In genomic region chr3:111858641-111859040, GRCh38 we compare ENCODE assay signal across 9 cellular contexts. TPM values are rescaled to one million over a fixed set of nuclear protein-coding genes. Genes with fewer than 3 reads are reported as not detected.
DNase-seq lines count a peak whose midpoint lies in the region; ATAC-seq, FAIRE-seq and TF ChIP-seq lines count a peak whose summit lies in the region.
"Had no signal": no experiment of that assay in that cellular context is flagged by ENCODE, and none has a peak within 500 bp of the region (broad histone marks: within the 10 kb centered on the region; RNA-seq: fewer than 3 reads in every experiment).

No MANE protein-coding gene starts in this region.

- peak overlapping the region; percentile 95 for H3K27ac Mint-ChIP-seq in chondrocyte (ENCODE audit: unreplicated experiment)

- no peak for TF ChIP-seq CTCF in cardiac muscle cell (IDR thresholded peaks at IDR 0.05; ENCODE audit: low read depth, low read length)
- no peak for TF ChIP-seq CTCF in chondrocyte (IDR thresholded peaks at IDR 0.05)
- no peak for TF ChIP-seq CTCF in vagina (IDR thresholded peaks at IDR 0.05)

- H3K27me3 Mint-ChIP-seq in chondrocyte (ENCODE audit: low read depth), result no peaks in the 10 kb centered on the region

- intact Hi-C loops in left cardiac atrium (cut with DNase I) (loop anchor here in 1 of 2 donors (10.0 kb wide), 1 partner anchor 54 kb away; no protein-coding TSS in a partner anchor), vagina (cut with DNase I) (loop anchor here (2.0 kb wide), 1 partner anchor 56 kb away; no protein-coding TSS in a partner anchor)

- H3K36me3 Mint-ChIP-seq in chondrocyte (ENCODE audit: low read depth), result peaks cover 4% of the 10 kb centered on the region

- peak overlapping the region; percentile 99 for H3K4me3 Mint-ChIP-seq in chondrocyte (ENCODE audit: unreplicated experiment)

- H3K4me3 ChIP-seq in cardiac muscle cell (peak overlapping the region; percentile 64), mucosa of rectum (ENCODE audit: low read length in 2 of 2) (peak overlapping the region; percentile 80 to 83), vagina (peak overlapping the region; percentile 72 to 89)

- no peak for FAIRE-seq in urothelium cell line (lab: Jason Lieb, UNC)

- no peak for TF ChIP-seq POLR2A in vagina (IDR thresholded peaks at IDR 0.05)

- DNase-seq in cardiac muscle cell (ENCODE audit: low read depth in 1 of 2, low spot score in 1 of 2), result no peak
- no peak for DNase-seq in left cardiac atrium
- no peak for DNase-seq in chondrocyte (ENCODE audit: low spot score)
- no peak for DNase-seq in vagina (ENCODE audit: extremely low spot score in 2 of 2)
- no peak for DNase-seq in urothelium cell line (ENCODE audit: low spot score)
- DNase-seq in anterior cingulate cortex (lab: John Stamatoyannopoulos, UW), result no peak
- no peak for DNase-seq in activated gamma-delta T cell treated with Interleukin-2 at 50 U/mL for 16 hours

- no peak overlapping the region for H3K9ac ChIP-seq in mucosa of rectum (ENCODE audit: low read depth in 1 of 2, low read length in 2 of 2)

- peaks cover 25% of the 10 kb centered on the region for H3K4me1 ChIP-seq in cardiac muscle cell (ENCODE audit: low read depth)
- H3K4me1 ChIP-seq in mucosa of rectum (ENCODE audit: control insufficient read depth in 2 of 2, insufficient read depth in 2 of 2, low read length in 2 of 2), result peaks cover 3 to 4% of the 10 kb centered on the region in 2 donors
- peaks cover 29% of the 10 kb centered on the region for H3K4me1 ChIP-seq in vagina

- no peaks in the 10 kb centered on the region for H3K36me3 ChIP-seq in cardiac muscle cell
- H3K36me3 ChIP-seq in mucosa of rectum (ENCODE audit: control insufficient read depth in 2 of 2, insufficient read depth in 2 of 2, low read length in 2 of 2), result no peaks in the 10 kb centered on the region
- H3K36me3 ChIP-seq in vagina, result no peaks in the 10 kb centered on the region

- H3K27ac ChIP-seq in cardiac muscle cell, result no peak overlapping the region
- peak overlapping the region in 1 of 2 donors; percentile 82 for H3K27ac ChIP-seq in mucosa of rectum (ENCODE audit: low read depth in 2 of 2, low read length in 2 of 2)
- H3K27ac ChIP-seq in vagina, result peak overlapping the region; percentile 97

- H3K9me3 Mint-ChIP-seq in chondrocyte (ENCODE audit: low read depth), result no peaks in the 10 kb centered on the region

- ATAC-seq in left cardiac atrium, result no peak

- peaks cover 45% of the 10 kb centered on the region for H3K4me1 Mint-ChIP-seq in chondrocyte (ENCODE audit: low read depth)

- no peaks in the 10 kb centered on the region for H3K27me3 ChIP-seq in cardiac muscle cell
- H3K27me3 ChIP-seq in mucosa of rectum (ENCODE audit: control insufficient read depth in 2 of 2, insufficient read depth in 2 of 2, low read length in 2 of 2), result peaks cover 0 to 3% of the 10 kb centered on the region in 2 donors
- no peaks in the 10 kb centered on the region for H3K27me3 ChIP-seq in vagina

- H3K9me3 ChIP-seq in cardiac muscle cell (ENCODE audit: low read depth) (no peaks in the 10 kb centered on the region), mucosa of rectum (ENCODE audit: control insufficient read depth in 2 of 2, low read length in 2 of 2) (no peaks in the 10 kb centered on the region), vagina (no peaks in the 10 kb centered on the region)

RNA-seq across cellular contexts. Expression of gene PHLDB2, which starts 0.4 kb away (rescaled TPM):
- total RNA-seq in cardiac muscle cell, result 11.2 and 27.2 TPM in 2 replicates
- polyA plus RNA-seq in cardiac muscle cell, result 11.3 and 24.4 TPM in 2 replicates
- 10 to 100 TPM; 29.0 to 31.2 TPM for total RNA-seq in left cardiac atrium
- 70.3 to 138 TPM (median 133 TPM) in 3 replicates for total RNA-seq in chondrocyte
- 66.8 TPM for total RNA-seq in vagina
- total RNA-seq: G401 had no signal
